In genomic region chr1:81174811-81175476, GRCh38 we compare ENCODE assay signal across 14 cellular contexts.
DNase-seq lines count a peak whose midpoint lies in the region; ATAC-seq and TF ChIP-seq lines count a peak whose summit lies in the region.
"Had no signal": no experiment of that assay in that cellular context is flagged by ENCODE, and none has a peak within 500 bp of the region (broad histone marks: within the 10 kb centered on the region; RNA-seq: fewer than 3 reads in every experiment).

No MANE protein-coding gene starts in this region.

- H3K27me3 Mint-ChIP-seq in activated T-helper 17 cell treated with anti-CD3 and anti-CD28 coated beads, Interleukin-2, amount 50 U/mL, for 72 hours, result no peaks in the 10 kb centered on the region
- H3K27me3 Mint-ChIP-seq: activated CD4-positive, alpha-beta T cell treated with anti-CD3 and anti-CD28 coated beads, Interleukin-2, amount 10 ng/mL, durations not matched to agents 7 days and 5 days had no signal

- no peaks in the 10 kb centered on the region for H3K36me3 ChIP-seq in HEK293 (ENCODE audit: control insufficient read depth in 2 of 2, insufficient read depth in 1 of 2, low read length in 2 of 2)
- H3K36me3 ChIP-seq: prostate gland, vagina had no signal

- CTCF ChIA-PET in HEK293 (lab: Yijun Ruan, JAX), result interaction anchor here (0.7 to 1.4 kb wide), 3 partner anchors 10 to 505 kb away, joined by 3 to 4 read pairs (median 3); no protein-coding TSS in a partner anchor

- H3K4me3 ChIP-seq in HEK293 (ENCODE audit: low read depth, low read length) (no peak overlapping the region), foreskin fibroblast (ENCODE audit: low read depth in 1 of 2, low read length in 2 of 2) (no peak overlapping the region)
- H3K4me3 ChIP-seq: prostate gland, vagina had no signal

- no peaks in the 10 kb centered on the region for H3K9me3 ChIP-seq in HEK293 (ENCODE audit: control insufficient read depth, insufficient read depth, low read depth, low read length)
- H3K9me3 ChIP-seq: prostate gland, vagina had no signal

- DNase-seq in A172 (ENCODE audit: low spot score) (peak; percentile 83), SW 1271 (lab: John Stamatoyannopoulos, UW) (peak; percentile 40 to 49), foreskin fibroblast (peak; percentile 59 to 67), NCI-H146 treated with DMSO at 0.1 percent for 48 hours (lab: John Stamatoyannopoulos, UW; ENCODE audit: unreplicated experiment) (no peak), middle frontal gyrus (ENCODE audit: extremely low spot score, low spot score) (no peak)
- DNase-seq: activated CD4-positive, alpha-beta T cell treated with anti-CD3 and anti-CD28 coated beads, Interleukin-2, amount 10 ng/mL, durations not matched to agents 7 days and 5 days; NCI-H2029; NK-92 treated with Interleukin-12 subunit alpha and Interleukin-12 subunit beta, amount 100 ng/mL, for 24 hours had no signal

- no peaks in the 10 kb centered on the region for H3K36me3 Mint-ChIP-seq in activated T-helper 17 cell treated with anti-CD3 and anti-CD28 coated beads, Interleukin-2, amount 50 U/mL, for 72 hours (ENCODE audit: low read depth)

- H3K27ac Mint-ChIP-seq in activated T-helper 17 cell treated with anti-CD3 and anti-CD28 coated beads, Interleukin-2, amount 50 U/mL, for 72 hours, result no peak overlapping the region
- H3K27ac Mint-ChIP-seq: activated CD4-positive, alpha-beta T cell treated with anti-CD3 and anti-CD28 coated beads, Interleukin-2, amount 10 ng/mL, durations not matched to agents 7 days and 5 days; activated T-helper 2 cell treated with anti-CD3 and anti-CD28 coated beads, Interferon-gamma antibody, Interleukin-2, Interleukin-4, amounts not matched to agents 10 μg/mL and 5 μg/mL and 100 μg/mL, durations not matched to agents 14 hours and 24 hours and 36 hours had no signal

- no peaks in the 10 kb centered on the region for H3K4me1 ChIP-seq in HEK293 (ENCODE audit: control insufficient read depth, insufficient read depth, low read length)
- H3K4me1 ChIP-seq: prostate gland, vagina had no signal

- POLR2A ChIA-PET in HEK293 (lab: Yijun Ruan, JAX), result no interaction called here

- TF ChIP-seq CTCF in HEK293 (tag by site-specific recombination; IDR thresholded peaks at IDR 0.05) (no peak), foreskin fibroblast (IDR thresholded peaks at IDR 0.05; ENCODE audit: low read depth, low read length) (no peak)

- H3K27ac ChIP-seq in HEK293 (ENCODE audit: extremely low read depth, low read depth, low read length), result no peak overlapping the region
- H3K27ac ChIP-seq: prostate gland, vagina had no signal

- no peaks in the 10 kb centered on the region for H3K4me1 Mint-ChIP-seq in activated T-helper 17 cell treated with anti-CD3 and anti-CD28 coated beads, Interleukin-2, amount 50 U/mL, for 72 hours
- H3K4me1 Mint-ChIP-seq: activated CD4-positive, alpha-beta T cell treated with anti-CD3 and anti-CD28 coated beads, Interleukin-2, amount 10 ng/mL, durations not matched to agents 7 days and 5 days had no signal

- H3K4me3 Mint-ChIP-seq in activated T-helper 17 cell treated with anti-CD3 and anti-CD28 coated beads, Interleukin-2, amount 50 U/mL, for 72 hours, result no peak overlapping the region
- H3K4me3 Mint-ChIP-seq: activated CD4-positive, alpha-beta T cell treated with anti-CD3 and anti-CD28 coated beads, Interleukin-2, amount 10 ng/mL, durations not matched to agents 7 days and 5 days had no signal

- peaks cover 7% of the 10 kb centered on the region for H3K9me3 Mint-ChIP-seq in activated T-helper 17 cell treated with anti-CD3 and anti-CD28 coated beads, Interleukin-2, amount 50 U/mL, for 72 hours

- ATAC-seq in GM18909 (IDR thresholded peaks at IDR 0.05; ENCODE audit: poor library complexity, unreplicated experiment), result no peak
- ATAC-seq in activated T-helper 17 cell treated with anti-CD3 and anti-CD28 coated beads, Interleukin-2, amount 50 U/mL, for 72 hours (replicated peaks), result no peak

TF ChIP-seq in HEK293, 187 proteins besides CTCF, POLR2A, EP300 and RAD21:
- TF ChIP-seq ZNF514 (tag by site-specific recombination; IDR thresholded peaks at IDR 0.05), result no peak
- TF ChIP-seq ZNF639 (tag by site-specific recombination; IDR thresholded peaks at IDR 0.05), result 0 out of 2 replicates have a peak, but pooled peaks have one; percentile 18
- no peak for TF ChIP-seq ZBTB1 (tag by site-specific recombination; IDR thresholded peaks at IDR 0.05)

Comparison
In these comparisons a context has a peak if more than half of its experiments do, and no peak if none do; other contexts are left out.
1. DNase-seq: peak in A172 (single experiment), SW 1271 (2 of 2) and foreskin fibroblast (2 of 2); none in NCI-H146 treated with DMSO at 0.1 percent for 48 hours (single experiment) and middle frontal gyrus (single experiment).